14 cellular contexts compared by ENCODE assay signal in the genomic region with DNA sequence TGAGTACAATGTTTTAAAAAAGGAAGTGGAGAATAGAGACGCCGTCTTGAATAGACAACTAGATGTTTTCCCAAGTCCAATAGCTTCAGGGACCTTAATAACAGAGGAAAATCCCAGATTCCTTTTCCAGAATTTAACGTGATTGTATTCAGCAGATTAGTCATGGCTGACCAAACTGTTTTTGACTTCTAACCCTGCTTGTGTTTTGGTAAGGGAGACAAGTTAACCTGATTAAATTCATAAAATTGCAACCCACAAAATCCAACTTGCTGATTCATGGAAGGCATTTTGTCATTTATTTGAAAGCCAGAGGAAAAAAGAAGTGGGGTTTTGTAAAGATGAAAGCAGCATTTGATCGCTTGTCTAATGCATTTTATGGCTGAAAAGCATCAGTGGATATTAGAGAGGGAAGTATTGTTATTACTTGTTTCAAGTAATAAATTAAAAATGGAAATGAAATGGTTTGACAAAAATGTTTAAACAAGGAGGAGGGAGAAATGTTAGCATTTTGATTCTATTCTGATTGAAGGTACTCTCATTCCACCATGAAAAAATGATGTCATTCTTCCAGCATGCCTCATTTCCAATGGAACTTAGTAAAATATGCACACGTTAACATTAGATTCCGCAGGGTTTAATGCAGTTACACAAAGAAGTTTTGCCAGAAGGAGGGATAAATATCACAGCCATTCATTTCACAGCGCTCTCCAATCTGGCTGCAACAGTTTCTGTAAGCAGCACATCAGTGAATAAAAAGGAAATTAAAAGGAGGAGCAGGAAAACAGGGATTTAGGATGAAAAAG.
DNase-seq lines count a peak whose midpoint lies in the region; ATAC-seq and TF ChIP-seq lines count a peak whose summit lies in the region.
"Had no signal": no experiment of that assay in that cellular context is flagged by ENCODE, and none has a peak within 500 bp of the region (broad histone marks: within the 10 kb centered on the region; RNA-seq: fewer than 3 reads in every experiment).

No MANE protein-coding gene starts in this region.

- H3K4me3 Mint-ChIP-seq in activated CD8-positive, alpha-beta T cell treated with anti-CD3 and anti-CD28 coated beads for 36 hours = no peak overlapping the region
- H3K4me3 Mint-ChIP-seq: activated naive CD8-positive, alpha-beta T cell; IgD-negative memory B cell; type B pancreatic cell had no signal

- dilution Hi-C loops in mammary epithelial cell (cut with HindIII; ENCODE audit: low sequenced_read_pairs) = no loop called here

- no peaks in the 10 kb centered on the region for H4K20me1 ChIP-seq in mammary epithelial cell (ENCODE audit: insufficient read depth, low read length)

- no peak for TF ChIP-seq POLR2A in breast epithelium (IDR thresholded peaks at IDR 0.05)

- DNase-seq in mammary epithelial cell = peak; percentile 22
- DNase-seq in breast epithelium (ENCODE audit: low spot score in 2 of 2) = no peak
- DNase-seq in amniotic stem cell (lab: John Stamatoyannopoulos, UW) = peak; percentile 48
- DNase-seq in hepatic stellate cell (ENCODE audit: low spot score) = peak; percentile 6
- DNase-seq in thoracic aorta (ENCODE audit: low spot score) = no peak
- DNase-seq in activated CD8-positive, alpha-beta T cell treated with anti-CD3 and anti-CD28 coated beads for 36 hours = no peak
- no peak for DNase-seq in GM13977 (ENCODE audit: low spot score)
- no peak for DNase-seq in iPS-NIHi7 (ENCODE audit: extremely low spot score)
- DNase-seq: 8988T, NCI-H1417 treated with DMSO at 0.1 percent for 48 hours, NCI-H69 had no signal

- no peak overlapping the region for H2AFZ ChIP-seq in mammary epithelial cell (ENCODE audit: low read depth, low read length)

- H3K9me3 ChIP-seq in mammary epithelial cell (replicated peaks; ENCODE audit: insufficient read depth, low read length) = no peaks in the 10 kb centered on the region
- H3K9me3 ChIP-seq in breast epithelium = no peaks in the 10 kb centered on the region
- H3K9me3 ChIP-seq in thoracic aorta = no peaks in the 10 kb centered on the region

- H3K9ac ChIP-seq in mammary epithelial cell (ENCODE audit: insufficient read depth, low read length) = no peak overlapping the region

- H3K4me1 ChIP-seq in mammary epithelial cell (ENCODE audit: insufficient read depth, low read length) = no peaks in the 10 kb centered on the region
- H3K4me1 ChIP-seq in breast epithelium = no peaks in the 10 kb centered on the region
- H3K4me1 ChIP-seq in thoracic aorta (ENCODE audit: control insufficient read depth in 1 of 2, low read depth in 2 of 2) = peaks cover 3 to 10% of the 10 kb centered on the region in 2 donors

- no peaks in the 10 kb centered on the region for H3K27me3 Mint-ChIP-seq in activated CD8-positive, alpha-beta T cell treated with anti-CD3 and anti-CD28 coated beads for 36 hours
- H3K27me3 Mint-ChIP-seq: activated naive CD8-positive, alpha-beta T cell; IgD-negative memory B cell; type B pancreatic cell had no signal

- peaks cover 6% of the 10 kb centered on the region for H3K9me3 Mint-ChIP-seq in activated CD8-positive, alpha-beta T cell treated with anti-CD3 and anti-CD28 coated beads for 36 hours
- H3K9me3 Mint-ChIP-seq: type B pancreatic cell had no signal

- no peaks in the 10 kb centered on the region for H3K4me1 Mint-ChIP-seq in activated CD8-positive, alpha-beta T cell treated with anti-CD3 and anti-CD28 coated beads for 36 hours (ENCODE audit: low read depth)
- H3K4me1 Mint-ChIP-seq: IgD-negative memory B cell had no signal

- H3K4me2 ChIP-seq in mammary epithelial cell (ENCODE audit: insufficient read depth, low read depth, low read length) = no peak overlapping the region

- H3K27ac ChIP-seq in mammary epithelial cell (ENCODE audit: insufficient read depth, low read depth, low read length) = no peak overlapping the region
- no peak overlapping the region for H3K27ac ChIP-seq in breast epithelium
- no peak overlapping the region for H3K27ac ChIP-seq in thoracic aorta

- H3K36me3 Mint-ChIP-seq in activated CD8-positive, alpha-beta T cell treated with anti-CD3 and anti-CD28 coated beads for 36 hours (ENCODE audit: low read depth) = no peaks in the 10 kb centered on the region
- H3K36me3 Mint-ChIP-seq: activated naive CD8-positive, alpha-beta T cell; type B pancreatic cell had no signal

- H3K79me2 ChIP-seq in mammary epithelial cell (ENCODE audit: insufficient read depth, low read length) = no peaks in the 10 kb centered on the region

- no peaks in the 10 kb centered on the region for H3K36me3 ChIP-seq in mammary epithelial cell (ENCODE audit: insufficient read depth, low read length)
- no peaks in the 10 kb centered on the region for H3K36me3 ChIP-seq in breast epithelium
- H3K36me3 ChIP-seq in thoracic aorta = no peaks in the 10 kb centered on the region

- H3K27ac Mint-ChIP-seq in activated CD8-positive, alpha-beta T cell treated with anti-CD3 and anti-CD28 coated beads for 36 hours = no peak overlapping the region
- H3K27ac Mint-ChIP-seq: activated naive CD8-positive, alpha-beta T cell; IgD-negative memory B cell; type B pancreatic cell had no signal

- in situ Hi-C loops in mammary epithelial cell (cut with MboI; ENCODE audit: low sequenced_read_pairs in 2 of 2) = no loop called here
- in situ Hi-C loops in GM13977 (cut with MboI; ENCODE audit: low pct_unique_long_range_greater_than_20kb, low sequenced_read_pairs, unreplicated experiment) = no loop called here

- H3K27me3 ChIP-seq in mammary epithelial cell (ENCODE audit: insufficient read depth, low read length) = no peaks in the 10 kb centered on the region
- H3K27me3 ChIP-seq in breast epithelium = no peaks in the 10 kb centered on the region
- no peaks in the 10 kb centered on the region for H3K27me3 ChIP-seq in thoracic aorta (replicated peaks; ENCODE audit: insufficient read depth)

- CTCF ChIA-PET in mammary epithelial cell (lab: Charles Lee; ENCODE audit: low non-redundant PET) = no interaction called here
- CTCF ChIA-PET in activated CD8-positive, alpha-beta T cell treated with anti-CD3 and anti-CD28 coated beads for 36 hours (lab: Charles Lee) = no interaction called here

- no peak overlapping the region for H3K4me3 ChIP-seq in mammary epithelial cell (replicated peaks in 1 of 3; ENCODE audit: insufficient read depth in 1 of 3, low read depth in 2 of 3, low read length in 3 of 3)
- no peak overlapping the region for H3K4me3 ChIP-seq in breast epithelium
- peak overlapping the region; percentile 58 for H3K4me3 ChIP-seq in thoracic aorta

- no TSS peak for BruUV-seq in mammary epithelial cell (replicated peaks; lab: Mats Ljungman, UMichigan)

- no peak for ATAC-seq in thoracic aorta (ENCODE audit: insufficient number of reproducible peaks, low FRiP score, low read depth)
- no peak for ATAC-seq in activated CD8-positive, alpha-beta T cell treated with anti-CD3 and anti-CD28 coated beads for 36 hours

- intact Hi-C loops in mammary epithelial cell (cut with micrococcal nuclease) = no loop called here
- intact Hi-C loops in breast epithelium (cut with DNase I; ENCODE audit: low total_unique reads) = no loop called here
- intact Hi-C loops in activated CD8-positive, alpha-beta T cell treated with anti-CD3 and anti-CD28 coated beads for 36 hours (cut with micrococcal nuclease) = no loop called here

- TF ChIP-seq CTCF in mammary epithelial cell (conservative IDR thresholded peaks at IDR 0.05 in 1 of 2, IDR thresholded peaks at IDR 0.05 in 1 of 2; ENCODE audit: extremely low read depth in 1 of 2, insufficient read depth in 1 of 2, low read depth in 1 of 2, low read length in 2 of 2) (no peak), breast epithelium (IDR thresholded peaks at IDR 0.05) (no peak), thoracic aorta (IDR thresholded peaks at IDR 0.05) (no peak), GM13977 (IDR thresholded peaks at IDR 0.05; ENCODE audit: extremely low read depth, insufficient read depth, missing control alignments) (no peak)
- no peak for TF ChIP-seq CTCF in activated CD8-positive, alpha-beta T cell treated with anti-CD3 and anti-CD28 coated beads for 36 hours (IDR thresholded peaks at IDR 0.05)

- 45% methylated on average over 7 of the region's 7 CpGs for WGBS in mammary epithelial cell (ENCODE audit: low coverage, missing lambda C conversion rate)

- POLR2A ChIA-PET in activated CD8-positive, alpha-beta T cell treated with anti-CD3 and anti-CD28 coated beads for 36 hours (lab: Charles Lee) = no interaction called here

Comparison
In these comparisons a context has a peak if more than half of its experiments do, and no peak if none do; other contexts are left out.
1. DNase-seq: peak in mammary epithelial cell (single experiment), amniotic stem cell (single experiment) and hepatic stellate cell (single experiment); none in breast epithelium (0 of 2), thoracic aorta (single experiment), activated CD8-positive, alpha-beta T cell treated with anti-CD3 and anti-CD28 coated beads for 36 hours (single experiment), GM13977 (single experiment) and iPS-NIHi7 (single experiment).